Comparison of ENCODE assay signal across 1 cellular context in genomic region chr11:36703055-36703404, GRCh38.
TF ChIP-seq lines count a peak whose summit lies in the region.

No MANE protein-coding gene starts in this region.

TF ChIP-seq in HepG2, 621 proteins besides CTCF, POLR2A, EP300 and RAD21 (continued from another document):
- TF ChIP-seq HMGXB3 (CRISPR knock-in tag; IDR thresholded peaks at IDR 0.05; ENCODE audit: borderline replicate concordance): no peak
- TF ChIP-seq KDM2A (CRISPR knock-in tag; IDR thresholded peaks at IDR 0.05; ENCODE audit: borderline replicate concordance, low read depth): no peak
- TF ChIP-seq GTF2F1 (IDR thresholded peaks at IDR 0.05; ENCODE audit: low read length): no peak
- TF ChIP-seq KAT7 (CRISPR knock-in tag; IDR thresholded peaks at IDR 0.05; ENCODE audit: borderline replicate concordance): no peak
- no peak for TF ChIP-seq ZNF562 (CRISPR knock-in tag; IDR thresholded peaks at IDR 0.05; ENCODE audit: borderline replicate concordance)
- TF ChIP-seq ZKSCAN5 (CRISPR knock-in tag; IDR thresholded peaks at IDR 0.05): no peak
- no peak for TF ChIP-seq ZNF547 (CRISPR knock-in tag; IDR thresholded peaks at IDR 0.05)
- no peak for TF ChIP-seq SRSF9 (IDR thresholded peaks at IDR 0.05; ENCODE audit: borderline replicate concordance, insufficient read depth, low read depth, low read length, poor library complexity, severe bottlenecking)
- TF ChIP-seq ZNF652 (CRISPR knock-in tag; IDR thresholded peaks at IDR 0.05; ENCODE audit: borderline replicate concordance, low read depth): no peak
- TF ChIP-seq CBX1 (IDR thresholded peaks at IDR 0.05; ENCODE audit: low read depth): no peak
- TF ChIP-seq XRCC5 (optimal IDR thresholded peaks at IDR 0.05; ENCODE audit: low read length): no peak
- no peak for TF ChIP-seq FOXP1 (IDR thresholded peaks at IDR 0.05)
- TF ChIP-seq FOXP1 (CRISPR knock-in tag; IDR thresholded peaks at IDR 0.05): no peak
- no peak for TF ChIP-seq SRY (CRISPR knock-in tag; IDR thresholded peaks at IDR 0.05)
- no peak for TF ChIP-seq CHCHD3 (CRISPR knock-in tag; IDR thresholded peaks at IDR 0.05)
- TF ChIP-seq ARHGAP35 (CRISPR knock-in tag; IDR thresholded peaks at IDR 0.05; ENCODE audit: borderline replicate concordance): no peak
- TF ChIP-seq SIN3A (IDR thresholded peaks at IDR 0.05; ENCODE audit: borderline replicate concordance, low read depth, low read length): no peak
